ENCODE assay signal across 2 cellular contexts in genomic region chr2:191041418-191042161, GRCh38.
TF ChIP-seq lines count a peak whose summit lies in the region.

No MANE protein-coding gene starts in this region.

TF ChIP-seq in SK-N-SH treated with all-trans-retinoic acid at 6 μM for 48 hours, 23 proteins besides CTCF, POLR2A, EP300 and RAD21 (continued from another document):
- TF ChIP-seq PATZ1 (CRISPR knock-in tag; IDR thresholded peaks at IDR 0.05; ENCODE audit: borderline replicate concordance) (no peak), CSRNP3 (CRISPR knock-in tag; IDR thresholded peaks at IDR 0.05) (no peak), SNAI2 (CRISPR knock-in tag; IDR thresholded peaks at IDR 0.05) (no peak), ZNF8 (CRISPR knock-in tag; IDR thresholded peaks at IDR 0.05) (no peak), RARB (CRISPR knock-in tag; IDR thresholded peaks at IDR 0.05) (no peak), CSDC2 (CRISPR knock-in tag; IDR thresholded peaks at IDR 0.05) (no peak), ZFP3 (CRISPR knock-in tag; IDR thresholded peaks at IDR 0.05) (no peak), ZC3H10 (CRISPR knock-in tag; IDR thresholded peaks at IDR 0.05) (no peak), GLIS3 (CRISPR knock-in tag; IDR thresholded peaks at IDR 0.05) (no peak), CREB5 (CRISPR knock-in tag; IDR thresholded peaks at IDR 0.05; ENCODE audit: low read depth) (no peak), TCF4 (CRISPR knock-in tag; IDR thresholded peaks at IDR 0.05; ENCODE audit: borderline replicate concordance) (no peak), TOX (CRISPR knock-in tag; IDR thresholded peaks at IDR 0.05; ENCODE audit: borderline replicate concordance) (no peak), ARNTL (CRISPR knock-in tag; IDR thresholded peaks at IDR 0.05; ENCODE audit: borderline replicate concordance, low read depth) (no peak), BACH2 (CRISPR knock-in tag; IDR thresholded peaks at IDR 0.05; ENCODE audit: borderline replicate concordance) (no peak), TSHZ2 (CRISPR knock-in tag; IDR thresholded peaks at IDR 0.05) (no peak)

TF ChIP-seq in SK-N-SH, 30 proteins besides CTCF, POLR2A, EP300 and RAD21 (continued from another document):
- no peak for TF ChIP-seq MAX (IDR thresholded peaks at IDR 0.05; ENCODE audit: low read depth)
